Comparison of ENCODE assay signal across 19 cellular contexts in genomic region chr10:7231420-7232414, GRCh38.
DNase-seq lines count a peak whose midpoint lies in the region; ATAC-seq and TF ChIP-seq lines count a peak whose summit lies in the region.
"Had no signal": no experiment of that assay in that cellular context is flagged by ENCODE, and none has a peak within 500 bp of the region (broad histone marks: within the 10 kb centered on the region; RNA-seq: fewer than 3 reads in every experiment).

No MANE protein-coding gene starts in this region.

- H2AFZ ChIP-seq in trophoblast cell (ENCODE audit: insufficient read depth, low read length, poor library complexity) = no peak overlapping the region
- H2AFZ ChIP-seq: parathyroid adenoma had no signal

- H3K36me3 ChIP-seq in HEK293 (ENCODE audit: control insufficient read depth in 2 of 2, insufficient read depth in 1 of 2, low read length in 2 of 2) (peaks cover 0 to 14% of the 10 kb centered on the region in 2 experiments; a peak in 2 of 3 replicates), gastroesophageal sphincter (peaks cover 0 to 18% of the 10 kb centered on the region in 2 donors), trophoblast cell (ENCODE audit: control insufficient read depth in 1 of 2, insufficient read depth in 2 of 2, low read length in 2 of 2) (no peaks in the 10 kb centered on the region), esophagus squamous epithelium (peaks cover 0 to 11% (median 0%) of the 10 kb centered on the region in 3 donors)

- TF ChIP-seq CTCF in HEK293 (tag by site-specific recombination; IDR thresholded peaks at IDR 0.05) (no peak), gastroesophageal sphincter (IDR thresholded peaks at IDR 0.05) (no peak), esophagus squamous epithelium (IDR thresholded peaks at IDR 0.05) (no peak), type B pancreatic cell (conservative IDR thresholded peaks at IDR 0.05) (no peak)

- no peaks in the 10 kb centered on the region for H3K9me3 ChIP-seq in HEK293 (ENCODE audit: control insufficient read depth, insufficient read depth, low read depth, low read length)
- H3K9me3 ChIP-seq in gastroesophageal sphincter = no peaks in the 10 kb centered on the region
- no peaks in the 10 kb centered on the region for H3K9me3 ChIP-seq in trophoblast cell (ENCODE audit: insufficient read depth, low read depth, low read length)
- H3K9me3 ChIP-seq in esophagus squamous epithelium = no peaks in the 10 kb centered on the region

- H3K4ac ChIP-seq in trophoblast cell (ENCODE audit: low read depth, low read length) = no peak overlapping the region

- no peak overlapping the region for H3K27ac Mint-ChIP-seq in type B pancreatic cell
- H3K27ac Mint-ChIP-seq: activated CD8-positive, alpha-beta T cell treated with anti-CD3 and anti-CD28 coated beads, Interleukin-2, amount 10 ng/mL, durations not matched to agents 7 days and 5 days; endodermal cell had no signal

- H2BK12ac ChIP-seq in trophoblast cell (ENCODE audit: low read length) = no peak overlapping the region

- intact Hi-C loops in esophagus squamous epithelium (cut with DNase I) = no loop called here

- H3K27me3 ChIP-seq in gastroesophageal sphincter = no peaks in the 10 kb centered on the region
- H3K27me3 ChIP-seq in trophoblast cell (ENCODE audit: insufficient read depth, low read length) = no peaks in the 10 kb centered on the region
- no peaks in the 10 kb centered on the region for H3K27me3 ChIP-seq in esophagus squamous epithelium
- H3K27me3 ChIP-seq: tibial nerve had no signal

- H3K4me3 ChIP-seq in HEK293 (ENCODE audit: low read depth, low read length) (no peak overlapping the region), gastroesophageal sphincter (no peak overlapping the region), trophoblast cell (ENCODE audit: low read depth, low read length) (no peak overlapping the region), esophagus squamous epithelium (no peak overlapping the region)
- H3K4me3 ChIP-seq: tibial nerve had no signal

- no peak overlapping the region for H4K91ac ChIP-seq in trophoblast cell (ENCODE audit: low read depth, low read length)

- no peak overlapping the region for H3K18ac ChIP-seq in trophoblast cell (ENCODE audit: low read length)

- DNase-seq in OCI-M1 (lab: John Stamatoyannopoulos, UW) (peak; percentile 26), trophoblast cell (peak; percentile 9 to 82), epidermal melanocyte (ENCODE audit: insufficient read length, low spot score) (no peak), DMS 273 (lab: John Stamatoyannopoulos, UW; ENCODE audit: unreplicated experiment) (no peak), esophagus squamous epithelium (lab: John Stamatoyannopoulos, UW) (no peak), type B pancreatic cell (ENCODE audit: extremely low spot score, unreplicated experiment) (no peak)
- DNase-seq: activated CD8-positive, alpha-beta T cell treated with anti-CD3 and anti-CD28 coated beads, Interleukin-2, amount 10 ng/mL, durations not matched to agents 7 days and 5 days; activated T-cell treated with anti-CD3 and anti-CD28 coated beads for 4 hours; amygdala; endodermal cell; naive B cell; NCI-H187; NCI-H526 treated with DMSO at 0.1 percent for 48 hours; RPMI8226 had no signal

- no peak overlapping the region for H4K8ac ChIP-seq in trophoblast cell (ENCODE audit: low read depth, low read length)

- H3K27me3 Mint-ChIP-seq in type B pancreatic cell = peaks cover 66% of the 10 kb centered on the region
- H3K27me3 Mint-ChIP-seq: naive B cell had no signal

- ATAC-seq in gastroesophageal sphincter = peak; percentile 57
- ATAC-seq: activated CD8-positive, alpha-beta T cell treated with anti-CD3 and anti-CD28 coated beads, Interleukin-2, amount 10 ng/mL, durations not matched to agents 7 days and 5 days had no signal

- peaks cover 6% of the 10 kb centered on the region for H3K9me3 Mint-ChIP-seq in type B pancreatic cell
- H3K9me3 Mint-ChIP-seq: endodermal cell had no signal

- H2AK5ac ChIP-seq in trophoblast cell (ENCODE audit: low read length) = no peak overlapping the region

- CTCF ChIA-PET in HEK293 (lab: Yijun Ruan, JAX) = no interaction called here

- H3K4me1 Mint-ChIP-seq in type B pancreatic cell (ENCODE audit: unreplicated experiment) = peaks cover 14% of the 10 kb centered on the region

- no peak overlapping the region for H2BK120ac ChIP-seq in trophoblast cell (ENCODE audit: insufficient read depth, low read length, poor library complexity)

- no peak for TF ChIP-seq EP300 in gastroesophageal sphincter (IDR thresholded peaks at IDR 0.05)

- H3K9ac ChIP-seq in trophoblast cell (ENCODE audit: low read length) = no peak overlapping the region
- H3K9ac ChIP-seq: KMS-11, parathyroid adenoma had no signal

- no peak overlapping the region for H4K12ac ChIP-seq in trophoblast cell (ENCODE audit: low read depth, low read length)

- no peak for TF ChIP-seq POLR2A in gastroesophageal sphincter (IDR thresholded peaks at IDR 0.05)
- TF ChIP-seq POLR2A in esophagus squamous epithelium (IDR thresholded peaks at IDR 0.05) = no peak

- no peak overlapping the region for H3K4me2 ChIP-seq in trophoblast cell (ENCODE audit: low read length)
- H3K4me2 ChIP-seq: KMS-11 had no signal

- peaks cover 25% of the 10 kb centered on the region for H3K36me3 Mint-ChIP-seq in type B pancreatic cell

- H3K79me2 ChIP-seq in trophoblast cell (ENCODE audit: control insufficient read depth, insufficient read depth, low read length, poor library complexity) = no peaks in the 10 kb centered on the region

- H3K4me1 ChIP-seq in HEK293 (ENCODE audit: control insufficient read depth, insufficient read depth, low read length) (no peaks in the 10 kb centered on the region), gastroesophageal sphincter (no peaks in the 10 kb centered on the region), trophoblast cell (ENCODE audit: control insufficient read depth in 1 of 2, insufficient read depth in 2 of 2, low read length in 2 of 2) (peaks cover 4 to 8% of the 10 kb centered on the region in 2 experiments), esophagus squamous epithelium (peaks cover 0 to 18% (median 4%) of the 10 kb centered on the region in 3 donors)

- H3K27ac ChIP-seq in HEK293 (ENCODE audit: extremely low read depth, low read depth, low read length) = no peak overlapping the region
- peak overlapping the region in 3 of 4 donors; percentile 2 to 35 (median 12) for H3K27ac ChIP-seq in gastroesophageal sphincter
- H3K27ac ChIP-seq in trophoblast cell (ENCODE audit: low read depth, low read length) = peak overlapping the region; percentile 73
- no peak overlapping the region for H3K27ac ChIP-seq in esophagus squamous epithelium
- H3K27ac ChIP-seq: KMS-11, parathyroid adenoma had no signal

- H2BK5ac ChIP-seq in trophoblast cell (ENCODE audit: low read depth, low read length, poor library complexity) = no peak overlapping the region

- H3K79me1 ChIP-seq in trophoblast cell (ENCODE audit: low read length) = no peaks in the 10 kb centered on the region

- POLR2A ChIA-PET in HEK293 (lab: Yijun Ruan, JAX) = no interaction called here

- no peak overlapping the region for H3K23ac ChIP-seq in trophoblast cell (ENCODE audit: low read length)

- WGBS in gastroesophageal sphincter (ENCODE audit: low coverage in 1 of 2), 2 donors = 52 to 54% methylated on average over 9 to 10 of the region's 10 CpGs
- WGBS in trophoblast cell (ENCODE audit: extremely low coverage, insufficient coverage, insufficient read length) = no CpG with 5 or more reads among the region's 10 CpGs
- WGBS in esophagus squamous epithelium, 2 donors = 64 to 69% methylated on average over 10 of the region's 10 CpGs

- no peak overlapping the region for H3K14ac ChIP-seq in trophoblast cell (ENCODE audit: low read length)

- no peak overlapping the region for H3K4me3 Mint-ChIP-seq in type B pancreatic cell
- H3K4me3 Mint-ChIP-seq: activated CD8-positive, alpha-beta T cell treated with anti-CD3 and anti-CD28 coated beads, Interleukin-2, amount 10 ng/mL, durations not matched to agents 7 days and 5 days; endodermal cell; naive B cell had no signal

TF ChIP-seq in HEK293, 187 proteins besides CTCF, POLR2A, EP300 and RAD21:
- TF ChIP-seq KLF7 (tag by site-specific recombination; IDR thresholded peaks at IDR 0.05; ENCODE audit: borderline replicate concordance) (no peak), PRDM6 (tag by site-specific recombination; IDR thresholded peaks at IDR 0.05) (peak; percentile 72), ZIC2 (tag by site-specific recombination; IDR thresholded peaks at IDR 0.05) (no peak)

Comparison
In these comparisons a context has a peak if more than half of its experiments do, and no peak if none do; other contexts are left out.
1. H3K27ac ChIP-seq: peak in gastroesophageal sphincter (3 of 4) and trophoblast cell (single experiment); none in HEK293 (single experiment) and esophagus squamous epithelium (0 of 4).
2. DNase-seq: peak in OCI-M1 (single experiment) and trophoblast cell (2 of 2); none in epidermal melanocyte (single experiment), DMS 273 (single experiment), esophagus squamous epithelium (single experiment) and type B pancreatic cell (single experiment).